In genomic region chr6:112307707-112308106, GRCh38 we compare ENCODE assay signal across 11 cellular contexts. TPM values are rescaled to one million over a fixed set of nuclear protein-coding genes. Genes with fewer than 3 reads are reported as not detected.
A peak's percentile ranks its signal among the peaks of the same experiment; 100 is the strongest.
DNase-seq lines count a peak whose midpoint lies in the region; ATAC-seq lines count a peak whose summit lies in the region.
"Had no signal": no experiment of that assay in that cellular context is flagged by ENCODE, and none has a peak within 500 bp of the region (broad histone marks: within the 10 kb centered on the region; RNA-seq: fewer than 3 reads in every experiment).

No MANE protein-coding gene starts in this region.

- H3K9me3 ChIP-seq in naive thymus-derived CD4-positive, alpha-beta T cell (ENCODE audit: control insufficient read depth in 2 of 3, low read length in 3 of 3): no peaks in the 10 kb centered on the region
- H3K9me3 ChIP-seq: heart right ventricle had no signal

- no peak overlapping the region for H3K4me3 ChIP-seq in naive thymus-derived CD4-positive, alpha-beta T cell (ENCODE audit: low read length)
- H3K4me3 ChIP-seq: heart right ventricle, SK-N-MC had no signal

- H3K36me3 ChIP-seq in naive thymus-derived CD4-positive, alpha-beta T cell (ENCODE audit: control insufficient read depth in 2 of 3, insufficient read depth in 3 of 3, low read length in 3 of 3): no peaks in the 10 kb centered on the region
- H3K36me3 ChIP-seq: heart right ventricle had no signal

- intact Hi-C loops in naive thymus-derived CD4-positive, alpha-beta T cell (cut with micrococcal nuclease): no loop called here

- H3K27me3 Mint-ChIP-seq in naive thymus-derived CD4-positive, alpha-beta T cell: peaks cover 38 to 59% (median 43%) of the 10 kb centered on the region in 5 donors

- peaks cover 0 to 2% (median 0%) of the 10 kb centered on the region in 11 donors for H3K9me3 Mint-ChIP-seq in naive thymus-derived CD4-positive, alpha-beta T cell

- H3K4me1 ChIP-seq in naive thymus-derived CD4-positive, alpha-beta T cell (ENCODE audit: control insufficient read depth in 2 of 2, insufficient read depth in 2 of 2, low read length in 2 of 2): no peaks in the 10 kb centered on the region

- H3K4me3 Mint-ChIP-seq in naive thymus-derived CD4-positive, alpha-beta T cell: no peak overlapping the region

- peak; percentile 99 for ATAC-seq in GM18502 (IDR thresholded peaks at IDR 0.05; ENCODE audit: poor library complexity, unreplicated experiment)
- peak; percentile 94 for ATAC-seq in GM21367 (IDR thresholded peaks at IDR 0.05; ENCODE audit: unreplicated experiment)
- ATAC-seq in HG03175 (IDR thresholded peaks at IDR 0.05; ENCODE audit: unreplicated experiment): peak; percentile 100
- no peak for ATAC-seq in naive thymus-derived CD4-positive, alpha-beta T cell

- H3K4me1 Mint-ChIP-seq in naive thymus-derived CD4-positive, alpha-beta T cell: no peaks in the 10 kb centered on the region

- H3K36me3 Mint-ChIP-seq in naive thymus-derived CD4-positive, alpha-beta T cell: no peaks in the 10 kb centered on the region

- CTCF ChIA-PET in naive thymus-derived CD4-positive, alpha-beta T cell (lab: Charles Lee): no interaction called here

- DNase-seq in glomerular visceral epithelial cell (ENCODE audit: extremely low spot score): peak; percentile 77
- DNase-seq in activated T-cell treated with anti-CD3 and anti-CD28 coated beads, Interleukin-2, amount 50 U/mL, for 1 hour: no peak
- no peak for DNase-seq in foreskin melanocyte
- no peak for DNase-seq in naive thymus-derived CD4-positive, alpha-beta T cell
- no peak for DNase-seq in SHP77 (lab: John Stamatoyannopoulos, UW)
- DNase-seq: heart right ventricle had no signal

- POLR2A ChIA-PET in naive thymus-derived CD4-positive, alpha-beta T cell (lab: Charles Lee): no interaction called here

- no peaks in the 10 kb centered on the region for H3K27me3 ChIP-seq in naive thymus-derived CD4-positive, alpha-beta T cell (ENCODE audit: control insufficient read depth in 2 of 2, insufficient read depth in 2 of 2, low read length in 2 of 2)
- H3K27me3 ChIP-seq: heart right ventricle had no signal

- H3K27ac ChIP-seq in naive thymus-derived CD4-positive, alpha-beta T cell (ENCODE audit: low read depth, low read length): no peak overlapping the region
- H3K27ac ChIP-seq: heart right ventricle, SK-N-MC had no signal

- no peak overlapping the region for H3K27ac Mint-ChIP-seq in naive thymus-derived CD4-positive, alpha-beta T cell

RNA-seq across cellular contexts. Expression of gene RFPL4B, which starts 39.4 kb away (rescaled TPM):
- not detected for total RNA-seq in naive thymus-derived CD4-positive, alpha-beta T cell
- polyA plus RNA-seq in naive thymus-derived CD4-positive, alpha-beta T cell: not detected
- polyA plus RNA-seq: adipose tissue, heart right ventricle had no signal

RNA-seq across cellular contexts. Expression of gene LAMA4, which starts 53.3 kb away (rescaled TPM):
- not detected for total RNA-seq in naive thymus-derived CD4-positive, alpha-beta T cell
- polyA plus RNA-seq in naive thymus-derived CD4-positive, alpha-beta T cell: not detected
